12 cellular contexts compared by ENCODE assay signal in genomic region chr3:122031123-122031468, GRCh38. TPM values are rescaled to one million over a fixed set of nuclear protein-coding genes. Genes with fewer than 3 reads are reported as not detected.
A peak's percentile ranks its signal among the peaks of the same experiment; 100 is the strongest.
DNase-seq lines count a peak whose midpoint lies in the region; ATAC-seq and TF ChIP-seq lines count a peak whose summit lies in the region.
"Had no signal": no experiment of that assay in that cellular context is flagged by ENCODE, and none has a peak within 500 bp of the region (broad histone marks: within the 10 kb centered on the region; RNA-seq: fewer than 3 reads in every experiment).

No MANE protein-coding gene starts in this region.

- ATAC-seq in GM19023 (IDR thresholded peaks at IDR 0.05; ENCODE audit: unreplicated experiment) (peak; percentile 31), GM21825 (IDR thresholded peaks at IDR 0.05; ENCODE audit: unreplicated experiment) (peak; percentile 34), HG03342 (IDR thresholded peaks at IDR 0.05; ENCODE audit: unreplicated experiment) (peak; percentile 30), omental fat pad (ENCODE audit: low FRiP score) (no peak)
- ATAC-seq in activated naive CD8-positive, alpha-beta T cell treated with anti-CD3 and anti-CD28 coated beads, Interleukin-2, amount 50 U/mL, for 24 hours: no peak
- ATAC-seq: psoas muscle had no signal

- no peak overlapping the region for H3K4me3 Mint-ChIP-seq in activated naive CD8-positive, alpha-beta T cell treated with anti-CD3 and anti-CD28 coated beads, Interleukin-2, amount 50 U/mL, for 24 hours

- H3K36me3 Mint-ChIP-seq in activated naive CD8-positive, alpha-beta T cell treated with anti-CD3 and anti-CD28 coated beads, Interleukin-2, amount 50 U/mL, for 24 hours (ENCODE audit: low read depth): peaks cover 5% of the 10 kb centered on the region

- H3K9me3 Mint-ChIP-seq in activated naive CD8-positive, alpha-beta T cell treated with anti-CD3 and anti-CD28 coated beads, Interleukin-2, amount 50 U/mL, for 24 hours: peaks cover 16% of the 10 kb centered on the region

- no peak for DNase-seq in activated naive CD8-positive, alpha-beta T cell treated with anti-CD3 and anti-CD28 coated beads, Interleukin-2, amount 50 U/mL, for 24 hours
- no peak for DNase-seq in HUDEP-2 (lab: John Stamatoyannopoulos, UW; ENCODE audit: unreplicated experiment in 76 of 76)
- DNase-seq in NCI-H226: no peak
- DNase-seq in omental fat pad (ENCODE audit: low spot score): no peak
- DNase-seq: activated T-cell treated with anti-CD3 and anti-CD28 coated beads for 4 hours, left ventricle myocardium inferior, NCI-H446 treated with DMSO at 0.1 percent for 48 hours, psoas muscle, SW 1271 had no signal

- TF ChIP-seq CTCF in omental fat pad (IDR thresholded peaks at IDR 0.05): no peak

- peaks cover 4% of the 10 kb centered on the region for H3K27me3 Mint-ChIP-seq in activated naive CD8-positive, alpha-beta T cell treated with anti-CD3 and anti-CD28 coated beads, Interleukin-2, amount 50 U/mL, for 24 hours

- peak overlapping the region; percentile 73 for H3K27ac Mint-ChIP-seq in activated naive CD8-positive, alpha-beta T cell treated with anti-CD3 and anti-CD28 coated beads, Interleukin-2, amount 50 U/mL, for 24 hours

- H3K4me1 Mint-ChIP-seq in activated naive CD8-positive, alpha-beta T cell treated with anti-CD3 and anti-CD28 coated beads, Interleukin-2, amount 50 U/mL, for 24 hours: peaks cover 17% of the 10 kb centered on the region

RNA-seq across cellular contexts. Expression of gene ILDR1, which starts 9.0 kb away (rescaled TPM):
- not detected for total RNA-seq in omental fat pad
- total RNA-seq: psoas muscle had no signal

RNA-seq across cellular contexts. Expression of gene CD86, which starts 24.1 kb away (rescaled TPM):
- 10 to 100 TPM; 10.7 to 21.6 (median 15.2) TPM for total RNA-seq in omental fat pad

Comparison
In these comparisons a context has a peak if more than half of its experiments do, and no peak if none do; other contexts are left out.
1. ATAC-seq: peak in GM19023 (single experiment), GM21825 (single experiment) and HG03342 (single experiment); none in activated naive CD8-positive, alpha-beta T cell treated with anti-CD3 and anti-CD28 coated beads, Interleukin-2, amount 50 U/mL, for 24 hours (single experiment) and omental fat pad (single experiment).